11 cellular contexts compared by ENCODE assay signal in the genomic region with DNA sequence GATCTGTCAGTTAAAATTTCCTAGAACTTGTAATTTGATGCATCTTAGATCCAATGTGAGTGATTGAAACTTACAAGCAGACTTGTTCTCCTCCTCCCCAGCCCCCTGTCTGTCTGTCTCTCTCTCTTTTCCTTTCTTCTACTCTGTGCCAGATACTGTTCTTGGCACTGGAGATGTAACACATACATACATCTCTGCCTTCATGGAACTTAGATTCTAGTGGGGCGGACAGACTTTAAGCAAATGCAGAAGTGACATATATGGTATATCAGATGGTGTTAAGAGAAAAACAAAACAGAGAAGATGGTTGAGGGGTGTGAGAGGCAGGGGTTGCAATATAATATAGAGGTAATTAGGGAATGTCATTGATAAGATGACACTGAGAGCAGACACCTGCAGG. TPM values are rescaled to one million over a fixed set of nuclear protein-coding genes. Genes with fewer than 3 reads are reported as not detected.
DNase-seq lines count a peak whose midpoint lies in the region; ATAC-seq and TF ChIP-seq lines count a peak whose summit lies in the region.
"Had no signal": no experiment of that assay in that cellular context is flagged by ENCODE, and none has a peak within 500 bp of the region (broad histone marks: within the 10 kb centered on the region; RNA-seq: fewer than 3 reads in every experiment).

No MANE protein-coding gene starts in this region.

- H3K27ac ChIP-seq in dorsolateral prefrontal cortex: peak overlapping the region in 11 of 59 donors; percentile 2 to 57 (median 25)
- H3K27ac ChIP-seq: SK-N-MC, testis had no signal

- H3K27me3 ChIP-seq in adipocyte (replicated peaks; ENCODE audit: control insufficient read depth, insufficient read depth, low read length): no peaks in the 10 kb centered on the region
- H3K27me3 ChIP-seq in dorsolateral prefrontal cortex: no peaks in the 10 kb centered on the region
- H3K27me3 ChIP-seq: testis had no signal

- no peaks in the 10 kb centered on the region for H3K36me3 ChIP-seq in adipocyte (ENCODE audit: control insufficient read depth, insufficient read depth, low read length, severe bottlenecking)

- H3K27ac Mint-ChIP-seq in activated CD4-positive, alpha-beta T cell treated with anti-CD3 and anti-CD28 coated beads, Interleukin-2, amount 10 ng/mL, durations not matched to agents 24 days and 14 days: peak overlapping the region; percentile 89
- peak overlapping the region; percentile 85 for H3K27ac Mint-ChIP-seq in stimulated activated naive CD8-positive, alpha-beta T cell treated with anti-CD3 and anti-CD28 coated beads, Interleukin-15, Interleukin-2, amounts not matched to agents 100 ng/mL and 50 ng/mL, for 24 hours

- intact Hi-C loops in activated CD4-positive, alpha-beta T cell treated with anti-CD3 and anti-CD28 coated beads, Interleukin-2, amount 10 ng/mL, durations not matched to agents 24 days and 14 days (cut with micrococcal nuclease): loop anchor here (2.0 kb wide), 1 partner anchor 15 kb away; no protein-coding TSS in a partner anchor
- intact Hi-C loops in dorsolateral prefrontal cortex (cut with DNase I): no loop called here

- ATAC-seq in HG02884 (IDR thresholded peaks at IDR 0.05; ENCODE audit: unreplicated experiment): peak; percentile 1

- no peak for TF ChIP-seq CTCF in dorsolateral prefrontal cortex (IDR thresholded peaks at IDR 0.05 in 54 of 56, conservative IDR thresholded peaks at IDR 0.05 in 2 of 56; ENCODE audit: low read depth in 1 of 56, partially characterized antibody in 56 of 56)

- DNase-seq in activated CD4-positive, alpha-beta T cell treated with anti-CD3 and anti-CD28 coated beads, Interleukin-2, amount 10 ng/mL, durations not matched to agents 24 days and 14 days: peak; percentile 66
- DNase-seq in activated CD4-positive, alpha-beta T cell treated with anti-CD3 and anti-CD28 coated beads for 48 hours: no peak
- DNase-seq in adipocyte (ENCODE audit: low read depth): no peak
- DNase-seq in dorsolateral prefrontal cortex: no peak
- no peak for DNase-seq in MV-4-11 (lab: John Stamatoyannopoulos, UW)
- DNase-seq in NCI-H1694 treated with DMSO at 0.1 percent for 48 hours (lab: John Stamatoyannopoulos, UW): no peak
- DNase-seq: NCI-H345, testis had no signal

- no peaks in the 10 kb centered on the region for H3K27me3 Mint-ChIP-seq in activated CD4-positive, alpha-beta T cell treated with anti-CD3 and anti-CD28 coated beads, Interleukin-2, amount 10 ng/mL, durations not matched to agents 24 days and 14 days
- no peaks in the 10 kb centered on the region for H3K27me3 Mint-ChIP-seq in stimulated activated naive CD8-positive, alpha-beta T cell treated with anti-CD3 and anti-CD28 coated beads, Interleukin-15, Interleukin-2, amounts not matched to agents 100 ng/mL and 50 ng/mL, for 24 hours

- peak overlapping the region; percentile 26 for H3K9ac ChIP-seq in adipocyte (ENCODE audit: low read length)

- peaks cover 73% of the 10 kb centered on the region for H3K4me1 Mint-ChIP-seq in activated CD4-positive, alpha-beta T cell treated with anti-CD3 and anti-CD28 coated beads, Interleukin-2, amount 10 ng/mL, durations not matched to agents 24 days and 14 days
- H3K4me1 Mint-ChIP-seq in stimulated activated naive CD8-positive, alpha-beta T cell treated with anti-CD3 and anti-CD28 coated beads, Interleukin-15, Interleukin-2, amounts not matched to agents 100 ng/mL and 50 ng/mL, for 24 hours (ENCODE audit: low read depth): peaks cover 86% of the 10 kb centered on the region

- H3K36me3 Mint-ChIP-seq in activated CD4-positive, alpha-beta T cell treated with anti-CD3 and anti-CD28 coated beads, Interleukin-2, amount 10 ng/mL, durations not matched to agents 24 days and 14 days (ENCODE audit: low read depth): peaks cover 21% of the 10 kb centered on the region
- H3K36me3 Mint-ChIP-seq in stimulated activated naive CD8-positive, alpha-beta T cell treated with anti-CD3 and anti-CD28 coated beads, Interleukin-15, Interleukin-2, amounts not matched to agents 100 ng/mL and 50 ng/mL, for 24 hours (ENCODE audit: low read depth): peaks cover 15% of the 10 kb centered on the region

- H3K9me3 ChIP-seq in adipocyte (ENCODE audit: control insufficient read depth, low read length): no peaks in the 10 kb centered on the region
- H3K9me3 ChIP-seq: testis had no signal

- peak overlapping the region; percentile 78 for H3K4me3 Mint-ChIP-seq in activated CD4-positive, alpha-beta T cell treated with anti-CD3 and anti-CD28 coated beads, Interleukin-2, amount 10 ng/mL, durations not matched to agents 24 days and 14 days
- peak overlapping the region; percentile 69 for H3K4me3 Mint-ChIP-seq in stimulated activated naive CD8-positive, alpha-beta T cell treated with anti-CD3 and anti-CD28 coated beads, Interleukin-15, Interleukin-2, amounts not matched to agents 100 ng/mL and 50 ng/mL, for 24 hours

- H3K4me3 ChIP-seq in adipocyte (ENCODE audit: low read length) (no peak overlapping the region), dorsolateral prefrontal cortex (no peak overlapping the region)
- H3K4me3 ChIP-seq: SK-N-MC, testis had no signal

- H3K9me3 Mint-ChIP-seq in activated CD4-positive, alpha-beta T cell treated with anti-CD3 and anti-CD28 coated beads, Interleukin-2, amount 10 ng/mL, durations not matched to agents 24 days and 14 days: no peaks in the 10 kb centered on the region
- H3K9me3 Mint-ChIP-seq in stimulated activated naive CD8-positive, alpha-beta T cell treated with anti-CD3 and anti-CD28 coated beads, Interleukin-15, Interleukin-2, amounts not matched to agents 100 ng/mL and 50 ng/mL, for 24 hours: no peaks in the 10 kb centered on the region

- peaks cover 30% of the 10 kb centered on the region for H3K4me1 ChIP-seq in adipocyte (ENCODE audit: control insufficient read depth, insufficient read depth, low read length)

RNA-seq across cellular contexts. Expression of gene CHST11, which starts 6.6 kb away (rescaled TPM):
- total RNA-seq in activated CD4-positive, alpha-beta T cell treated with anti-CD3 and anti-CD28 coated beads, Interleukin-2, amount 10 ng/mL, durations not matched to agents 24 days and 14 days: 44.9 and 46.2 TPM in 2 replicates
- total RNA-seq in dorsolateral prefrontal cortex: 10 to 100 TPM; 14.8 to 77.6 (median 22.8) TPM
